Comparison of ENCODE assay signal across 16 cellular contexts in the genomic region with DNA sequence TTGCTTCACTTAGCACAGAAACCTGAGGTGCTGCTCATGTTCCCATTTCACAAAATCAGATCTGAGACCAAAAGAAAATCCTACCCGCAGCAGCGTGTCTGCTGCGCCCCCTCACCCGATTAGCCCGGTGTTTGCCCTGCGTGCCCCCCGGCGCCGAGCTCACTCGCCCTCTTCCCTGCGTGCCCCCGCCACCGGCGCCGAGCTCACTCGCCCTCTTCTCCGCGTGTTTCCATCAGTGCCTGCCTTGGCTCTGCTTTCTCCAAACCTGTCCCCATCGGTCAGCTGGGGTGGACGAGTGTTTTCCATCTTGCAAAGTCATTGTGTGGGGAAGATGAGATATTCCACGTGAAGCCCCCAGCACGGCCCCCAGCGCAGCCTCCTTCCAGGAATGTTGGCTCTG.
"Had no signal": no experiment of that assay in that cellular context is flagged by ENCODE, and none has a peak within 500 bp of the region (broad histone marks: within the 10 kb centered on the region; RNA-seq: fewer than 3 reads in every experiment).

No MANE protein-coding gene starts in this region.

- H3K9me3 Mint-ChIP-seq: stimulated activated naive CD8-positive, alpha-beta T cell treated with anti-CD3 and anti-CD28 coated beads, Interleukin-15, Interleukin-2, amounts not matched to agents 100 ng/mL and 50 ng/mL, for 24 hours had no signal

- H3K9me3 ChIP-seq: colonic mucosa, tibial artery had no signal

- H3K27ac Mint-ChIP-seq: mesothelial cell of epicardium; stimulated activated memory B cell treated with anti-CD40 and anti-IgM and Interleukin-4, amounts not matched to agents 10 μg/mL and 1 μg/mL and 100 μg/mL, for 72 hours; stimulated activated naive CD8-positive, alpha-beta T cell treated with anti-CD3 and anti-CD28 coated beads, Interleukin-15, Interleukin-2, amounts not matched to agents 100 ng/mL and 50 ng/mL, for 24 hours had no signal

- H3K4me3 ChIP-seq: colonic mucosa, esophagus squamous epithelium, gastroesophageal sphincter, right atrium auricular region, smooth muscle cell, tibial artery had no signal

- H3K36me3 Mint-ChIP-seq: stimulated activated memory B cell treated with anti-CD40 and anti-IgM and Interleukin-4, amounts not matched to agents 10 μg/mL and 1 μg/mL and 100 μg/mL, for 72 hours had no signal

- H3K4me2 ChIP-seq: smooth muscle cell had no signal

- H3K4me3 Mint-ChIP-seq: mesothelial cell of epicardium; nephron; stimulated activated memory B cell treated with anti-CD40 and anti-IgM and Interleukin-4, amounts not matched to agents 10 μg/mL and 1 μg/mL and 100 μg/mL, for 72 hours; stimulated activated naive CD8-positive, alpha-beta T cell treated with anti-CD3 and anti-CD28 coated beads, Interleukin-15, Interleukin-2, amounts not matched to agents 100 ng/mL and 50 ng/mL, for 24 hours had no signal

- H3K27me3 Mint-ChIP-seq: stimulated activated memory B cell treated with anti-CD40 and anti-IgM and Interleukin-4, amounts not matched to agents 10 μg/mL and 1 μg/mL and 100 μg/mL, for 72 hours had no signal

- ATAC-seq: gastroesophageal sphincter; left lobe of liver; stimulated activated memory B cell treated with anti-CD40 and anti-IgM and Interleukin-4, amounts not matched to agents 10 μg/mL and 1 μg/mL and 100 μg/mL, for 72 hours had no signal

- H3K27ac ChIP-seq: colonic mucosa, esophagus squamous epithelium, gastroesophageal sphincter, right atrium auricular region, tibial artery had no signal

- H3K27me3 ChIP-seq: colonic mucosa, esophagus squamous epithelium, gastroesophageal sphincter, right atrium auricular region, tibial artery had no signal

- H3K4me1 ChIP-seq: colonic mucosa had no signal

- DNase-seq: caudate nucleus; colonic mucosa; esophagus squamous epithelium; mammary epithelial cell; posterior cingulate gyrus; stimulated activated CD4-positive, alpha-beta T cell treated with anti-CD3 and anti-CD28 coated beads, Interleukin-4, amount 100 ng/mL, for 1 hour; stimulated activated CD8-positive, alpha-beta memory T cell treated with anti-CD3 and anti-CD28 coated beads, Interleukin-4, amount 100 ng/mL, for 48 hours; tibial artery had no signal

- H3K36me3 ChIP-seq: colonic mucosa, esophagus squamous epithelium, gastroesophageal sphincter, right atrium auricular region, tibial artery had no signal
